Comparison of ENCODE assay signal across 29 cellular contexts in the genomic region with DNA sequence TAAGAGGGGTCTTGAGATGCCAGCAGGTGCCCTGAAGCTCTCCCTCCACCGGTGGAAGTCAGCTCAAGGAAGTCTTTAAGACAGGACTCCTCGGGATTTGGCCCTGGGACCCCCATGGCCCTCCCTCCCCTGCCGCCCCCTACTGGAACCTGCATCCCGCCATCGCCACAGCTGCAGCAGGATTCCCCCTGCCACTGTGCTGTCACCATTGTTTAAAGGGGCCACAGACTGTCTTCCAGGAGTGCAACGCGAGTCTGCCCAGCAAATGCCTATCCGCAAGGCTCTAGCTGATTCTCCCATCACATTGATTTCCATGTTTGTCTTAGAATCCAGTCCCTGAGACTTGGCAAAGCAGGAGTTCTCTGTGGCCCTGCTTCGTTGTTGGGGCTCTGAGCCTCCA.
"Had no signal": no experiment of that assay in that cellular context is flagged by ENCODE, and none has a peak within 500 bp of the region (broad histone marks: within the 10 kb centered on the region; RNA-seq: fewer than 3 reads in every experiment).

No MANE protein-coding gene starts in this region.

- ATAC-seq: left colon; left lung; lower lobe of right lung; natural killer cell; pancreas; right cardiac atrium; stimulated activated effector memory CD8-positive, alpha-beta T cell treated with anti-CD3 and anti-CD28 coated beads, Interleukin-12 subunit alpha, Interleukin-12 subunit beta, amount 100 ng/mL, for 72 hours had no signal

- H3K27me3 Mint-ChIP-seq: naive B cell; stimulated activated naive CD8-positive, alpha-beta T cell treated with anti-CD3 and anti-CD28 coated beads, Interleukin-15, Interleukin-2, amounts not matched to agents 100 ng/mL and 50 ng/mL, for 24 hours had no signal

- H3K9ac ChIP-seq: neural progenitor cell had no signal

- H3K4me2 ChIP-seq: neural progenitor cell had no signal

- H3K27ac ChIP-seq: left lung, lower lobe of right lung, neural progenitor cell, pancreas, prostate gland, sigmoid colon, spleen, suprapubic skin, thoracic aorta, tibial artery, uterus had no signal

- H3K4me1 ChIP-seq: left lung, lower lobe of right lung, neural progenitor cell, pancreas, prostate gland, sigmoid colon, spleen, suprapubic skin, tibial artery, uterus had no signal

- H3K36me3 Mint-ChIP-seq: stimulated activated effector memory CD8-positive, alpha-beta T cell treated with anti-CD3 and anti-CD28 coated beads, Interleukin-12 subunit alpha, Interleukin-12 subunit beta, amount 100 ng/mL, for 72 hours had no signal

- H3K27ac Mint-ChIP-seq: immature natural killer cell; mesothelial cell of epicardium; naive B cell; natural killer cell; neural progenitor cell; stimulated activated effector memory CD8-positive, alpha-beta T cell treated with anti-CD3 and anti-CD28 coated beads, Interleukin-12 subunit alpha, Interleukin-12 subunit beta, amount 100 ng/mL, for 72 hours; stimulated activated naive CD8-positive, alpha-beta T cell treated with anti-CD3 and anti-CD28 coated beads, Interleukin-15, Interleukin-2, amounts not matched to agents 100 ng/mL and 50 ng/mL, for 24 hours had no signal

- H3K27me3 ChIP-seq: left lung, neural progenitor cell, pancreas, sigmoid colon, spleen, suprapubic skin, tibial artery, uterus had no signal

- H3K4me3 Mint-ChIP-seq: immature natural killer cell; mesothelial cell of epicardium; naive B cell; natural killer cell; nephron progenitor cell; neural progenitor cell; stimulated activated effector memory CD8-positive, alpha-beta T cell treated with anti-CD3 and anti-CD28 coated beads, Interleukin-12 subunit alpha, Interleukin-12 subunit beta, amount 100 ng/mL, for 72 hours; stimulated activated naive CD8-positive, alpha-beta T cell treated with anti-CD3 and anti-CD28 coated beads, Interleukin-15, Interleukin-2, amounts not matched to agents 100 ng/mL and 50 ng/mL, for 24 hours had no signal

- H2AFZ ChIP-seq: neural progenitor cell had no signal

- H3K4me1 Mint-ChIP-seq: immature natural killer cell; mesothelial cell of epicardium; natural killer cell; nephron progenitor cell; neural progenitor cell; stimulated activated effector memory CD8-positive, alpha-beta T cell treated with anti-CD3 and anti-CD28 coated beads, Interleukin-12 subunit alpha, Interleukin-12 subunit beta, amount 100 ng/mL, for 72 hours had no signal

- H3K36me3 ChIP-seq: left lung, lower lobe of right lung, neural progenitor cell, pancreas, prostate gland, sigmoid colon, spleen, suprapubic skin, thoracic aorta, tibial artery, uterus had no signal

- DNase-seq: hypothalamus; immature natural killer cell; kidney; left colon; left lung; lower lobe of right lung; mammary epithelial cell; mesenchymal stem cell; naive B cell; natural killer cell; nephron progenitor cell; pancreas; retina; right cardiac atrium; sigmoid colon; small intestine; spleen; stimulated activated CD4-positive, alpha-beta T cell treated with anti-CD3 and anti-CD28 coated beads, Interleukin-4, amount 100 ng/mL, for 24 hours; stimulated activated naive CD4-positive, alpha-beta T cell; tibial artery; trophoblast cell; uterus had no signal

- H3K9me3 ChIP-seq: lower lobe of right lung, pancreas, prostate gland, thoracic aorta, tibial artery, uterus had no signal

- H3K4me3 ChIP-seq: left lung, lower lobe of right lung, neural progenitor cell, pancreas, prostate gland, sigmoid colon, spleen, suprapubic skin, thoracic aorta, tibial artery, uterus had no signal
